ENCODE assay signal across 27 cellular contexts in the genomic region with DNA sequence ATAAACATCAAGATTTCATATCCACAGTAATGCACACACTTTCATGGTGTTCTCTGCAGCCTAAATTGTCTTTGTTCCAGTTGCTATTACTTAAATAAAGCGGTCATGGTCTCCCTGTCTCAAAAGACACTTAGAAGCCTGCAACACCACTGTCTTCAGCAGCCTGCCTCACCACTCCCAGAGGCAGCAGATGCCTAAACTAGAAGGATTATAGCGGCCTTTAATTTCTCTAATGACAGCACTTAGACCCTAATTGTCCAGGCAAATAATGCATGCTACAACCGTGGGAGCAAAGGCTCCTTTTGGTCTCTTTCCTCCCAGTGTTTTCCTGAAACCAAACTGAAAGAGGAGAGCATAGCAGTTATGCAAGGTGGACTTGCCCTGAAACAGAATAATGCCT.
DNase-seq lines count a peak whose midpoint lies in the region; ATAC-seq and TF ChIP-seq lines count a peak whose summit lies in the region.
"Had no signal": no experiment of that assay in that cellular context is flagged by ENCODE, and none has a peak within 500 bp of the region (broad histone marks: within the 10 kb centered on the region; RNA-seq: fewer than 3 reads in every experiment).

No MANE protein-coding gene starts in this region.

- H3K27me3 Mint-ChIP-seq in glutamatergic neuron (ENCODE audit: unreplicated experiment): no peaks in the 10 kb centered on the region
- H3K27me3 Mint-ChIP-seq: activated naive CD8-positive, alpha-beta T cell had no signal

- H3K4me1 ChIP-seq in DND-41 (ENCODE audit: insufficient read depth, low read length): peaks cover 27% of the 10 kb centered on the region
- H3K4me1 ChIP-seq: esophagus muscularis mucosa, pancreas, stomach, tibial artery had no signal

- ATAC-seq in DND-41 (ENCODE audit: insufficient read depth, low read depth): peak; percentile 23; the same call in 1 of the 3 replicates
- ATAC-seq in GM21390 (IDR thresholded peaks at IDR 0.05; ENCODE audit: unreplicated experiment): no peak
- ATAC-seq: activated CD8-positive, alpha-beta T cell treated with anti-CD3 and anti-CD28 coated beads, Interleukin-2, amount 10 ng/mL, durations not matched to agents 7 days and 5 days; pancreas had no signal

- no peak for DNase-seq in DND-41
- peak; percentile 14 for DNase-seq in NCI-H146 treated with DMSO at 0.1 percent for 48 hours (lab: John Stamatoyannopoulos, UW; ENCODE audit: unreplicated experiment)
- DNase-seq in NCI-H774 (lab: John Stamatoyannopoulos, UW): peak; percentile 15
- DNase-seq in glutamatergic neuron: no peak
- DNase-seq in SW 1271 (lab: John Stamatoyannopoulos, UW): no peak
- DNase-seq in dermis blood vessel endothelial cell: no peak
- DNase-seq: ACHN; activated CD8-positive, alpha-beta T cell treated with anti-CD3 and anti-CD28 coated beads, Interleukin-2, amount 10 ng/mL, durations not matched to agents 7 days and 5 days; activated T-cell treated with anti-CD3 and anti-CD28 coated beads for 4 hours; central memory CD4-positive, alpha-beta T cell; DMS79; foreskin melanocyte; H9; KG1; left cardiac atrium; NCI-H2029; NCI-H446; pancreas; retina; RPMI8226; small intestine; stomach; tibial artery had no signal

- no peaks in the 10 kb centered on the region for H3K9me3 ChIP-seq in DND-41 (ENCODE audit: insufficient read depth, low read length, severe bottlenecking)
- H3K9me3 ChIP-seq: esophagus muscularis mucosa, pancreas, stomach, tibial artery had no signal

- H4K20me1 ChIP-seq in DND-41 (ENCODE audit: insufficient read depth, low read length): no peaks in the 10 kb centered on the region

- no peaks in the 10 kb centered on the region for H3K79me2 ChIP-seq in DND-41 (ENCODE audit: insufficient read depth, low read length)

- H3K4me1 Mint-ChIP-seq in glutamatergic neuron (ENCODE audit: low read depth, unreplicated experiment): peaks cover 9% of the 10 kb centered on the region

- no peak overlapping the region for H3K4me3 Mint-ChIP-seq in glutamatergic neuron (ENCODE audit: unreplicated experiment)
- H3K4me3 Mint-ChIP-seq: activated CD8-positive, alpha-beta T cell treated with anti-CD3 and anti-CD28 coated beads, Interleukin-2, amount 10 ng/mL, durations not matched to agents 7 days and 5 days; activated naive CD8-positive, alpha-beta T cell; H9; T-helper 1 cell treated with Interleukin-12 subunit alpha and Interleukin-12 subunit beta and Interleukin-4 antibody, amounts not matched to agents 30 μg/mL and 1 μg/mL, for 36 hours had no signal

- no peaks in the 10 kb centered on the region for H3K9me3 Mint-ChIP-seq in glutamatergic neuron (ENCODE audit: unreplicated experiment)
- H3K9me3 Mint-ChIP-seq: H9 had no signal

- H3K36me3 ChIP-seq in DND-41 (ENCODE audit: insufficient read depth, low read length): no peaks in the 10 kb centered on the region
- H3K36me3 ChIP-seq: esophagus muscularis mucosa, pancreas, stomach, tibial artery had no signal

- no peaks in the 10 kb centered on the region for H3K27me3 ChIP-seq in DND-41 (ENCODE audit: insufficient read depth, low read length, poor library complexity)
- H3K27me3 ChIP-seq: esophagus muscularis mucosa, pancreas, stomach, tibial artery had no signal

- H3K27ac ChIP-seq in DND-41 (ENCODE audit: low read length): peak overlapping the region; percentile 48
- H3K27ac ChIP-seq: esophagus muscularis mucosa, pancreas, stomach, tibial artery had no signal

- no peak overlapping the region for H3K9ac ChIP-seq in DND-41 (ENCODE audit: low read depth, low read length)

- peak overlapping the region; percentile 50 for H2AFZ ChIP-seq in DND-41 (ENCODE audit: low read depth, low read length)

- no peaks in the 10 kb centered on the region for H3K36me3 Mint-ChIP-seq in glutamatergic neuron (ENCODE audit: unreplicated experiment)
- H3K36me3 Mint-ChIP-seq: activated naive CD8-positive, alpha-beta T cell had no signal

- peak overlapping the region; percentile 60 for H3K27ac Mint-ChIP-seq in glutamatergic neuron (ENCODE audit: unreplicated experiment)
- H3K27ac Mint-ChIP-seq: activated CD8-positive, alpha-beta T cell treated with anti-CD3 and anti-CD28 coated beads, Interleukin-2, amount 10 ng/mL, durations not matched to agents 7 days and 5 days; activated naive CD8-positive, alpha-beta T cell; H9 had no signal

- H3K4me3 ChIP-seq in DND-41 (ENCODE audit: low read depth in 1 of 2, low read length in 2 of 2): no peak overlapping the region
- H3K4me3 ChIP-seq: esophagus muscularis mucosa, pancreas, stomach, tibial artery had no signal

- TF ChIP-seq CTCF in DND-41 (IDR thresholded peaks at IDR 0.05; ENCODE audit: borderline replicate concordance, extremely low read depth, low read length, poor library complexity, severe bottlenecking) (no peak), glutamatergic neuron (IDR thresholded peaks at IDR 0.05; ENCODE audit: partially characterized antibody, unreplicated experiment) (no peak)

- H3K4me2 ChIP-seq in DND-41 (ENCODE audit: insufficient read depth, low read length): no peak overlapping the region

Comparison
In these comparisons a context has a peak if more than half of its experiments do, and no peak if none do; other contexts are left out.
1. DNase-seq: peak in NCI-H146 treated with DMSO at 0.1 percent for 48 hours (single experiment) and NCI-H774 (single experiment); none in DND-41 (single experiment), glutamatergic neuron (single experiment), SW 1271 (0 of 2) and dermis blood vessel endothelial cell (single experiment).